26 cellular contexts compared by ENCODE assay signal in the genomic region with DNA sequence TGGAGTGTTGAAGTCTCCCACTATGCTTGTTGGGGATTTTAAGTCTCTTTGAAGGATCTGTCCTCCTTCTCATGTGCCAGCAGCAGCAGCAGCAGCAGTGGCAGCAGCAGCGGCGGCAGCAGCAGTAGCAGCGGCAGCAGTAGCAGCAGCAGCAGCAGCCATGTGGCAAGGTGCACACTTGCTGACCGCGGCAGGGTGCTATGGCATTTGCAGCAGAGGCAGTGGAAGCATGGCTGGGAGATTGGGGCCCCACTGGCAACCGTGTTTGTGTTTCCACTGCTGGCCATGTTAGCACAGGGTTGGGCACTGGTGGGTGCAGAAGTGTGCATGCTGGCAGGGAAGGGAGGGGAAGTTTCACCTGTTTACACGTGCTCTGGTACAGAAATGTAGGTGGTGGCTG.
DNase-seq lines count a peak whose midpoint lies in the region; ATAC-seq, FAIRE-seq and TF ChIP-seq lines count a peak whose summit lies in the region.
"Had no signal": no experiment of that assay in that cellular context is flagged by ENCODE, and none has a peak within 500 bp of the region (broad histone marks: within the 10 kb centered on the region; RNA-seq: fewer than 3 reads in every experiment).

No MANE protein-coding gene starts in this region.

- DNase-seq in H1 (ENCODE audit: low read depth in 1 of 2, low spot score in 2 of 2) (no peak), lower lobe of right lung (peak; percentile 28), spleen (peak; percentile 68), NCI-H510A treated with DMSO at 0.1 percent for 48 hours (lab: John Stamatoyannopoulos, UW) (no peak), EL (no peak)
- DNase-seq in activated effector memory CD4-positive, alpha-beta T cell treated with Interleukin-2 at 50 U/mL for 16 hours: no peak
- DNase-seq: 8988T; ACHN; BE2C; C1 segment of cervical spinal cord; CD4-positive, alpha-beta memory T cell; CD4-positive, CD25-positive, alpha-beta regulatory T cell; CD8-positive, alpha-beta memory T cell; COR-L47; DMS 273 treated with DMSO at 0.1 percent for 48 hours; DMS153; DMS53; DMS79; DND-41; GF-D8 had no signal

- no peak overlapping the region for H3K4ac ChIP-seq in H1 (replicated peaks; ENCODE audit: insufficient read length, low read depth, low read length)

- no peak for FAIRE-seq in H1 (lab: Jason Lieb, UNC)
- FAIRE-seq: A204.1, G401.6, GM12891, GM19239 had no signal

- POLR2A ChIA-PET in H1 (lab: Charles Lee; ENCODE audit: partially characterized antibody): no interaction called here

- H3K9ac ChIP-seq in H1 (replicated peaks in 1 of 4; ENCODE audit: extremely low read depth in 1 of 4, low read depth in 3 of 4, low read length in 3 of 4): no peak overlapping the region; a peak in 1 of 7 replicates
- H3K9ac ChIP-seq: BLaER1 had no signal

- H2BK15ac ChIP-seq in H1 (ENCODE audit: low read length): 0 out of 2 replicates have a peak overlapping the region, but pooled peaks have one; percentile 46

- H4K5ac ChIP-seq in H1 (ENCODE audit: insufficient read length, low read depth, low read length): no peak overlapping the region

- H3K4me3 ChIP-seq in H1 (ENCODE audit: extremely low read depth in 1 of 4, insufficient read depth in 2 of 4, low read depth in 3 of 4, low read length in 4 of 4) (no peak overlapping the region), lower lobe of right lung (no peak overlapping the region), spleen (no peak overlapping the region)
- H3K4me3 ChIP-seq: BLaER1 had no signal

- H3K23ac ChIP-seq in H1 (ENCODE audit: insufficient read length): no peak overlapping the region

- peak overlapping the region; percentile 60; the same call in 1 of the 2 replicates for H2BK12ac ChIP-seq in H1 (ENCODE audit: low read depth, low read length)

- H3K79me2 ChIP-seq in H1 (ENCODE audit: control insufficient read depth in 1 of 2, insufficient read depth in 2 of 2, low read length in 2 of 2): no peaks in the 10 kb centered on the region

- H3K27me3 ChIP-seq in H1 (replicated peaks in 1 of 4; ENCODE audit: control insufficient read depth in 3 of 4, extremely low read depth in 1 of 4, insufficient read depth in 3 of 4, low read length in 3 of 4) (no peaks in the 10 kb centered on the region), lower lobe of right lung (ENCODE audit: low read depth) (no peaks in the 10 kb centered on the region), spleen (replicated peaks in 1 of 7) (no peaks in the 10 kb centered on the region)
- H3K27me3 ChIP-seq: BE2C, BLaER1 had no signal

- H3K23me2 ChIP-seq in H1 (ENCODE audit: low read depth, low read length): no peaks in the 10 kb centered on the region

- H3K36me3 ChIP-seq in H1 (ENCODE audit: control insufficient read depth in 2 of 4, insufficient read depth in 4 of 4, low read length in 3 of 4) (no peaks in the 10 kb centered on the region), lower lobe of right lung (no peaks in the 10 kb centered on the region), spleen (no peaks in the 10 kb centered on the region)
- H3K36me3 ChIP-seq: BE2C, BLaER1 had no signal

- H4K20me1 ChIP-seq in H1 (replicated peaks in 1 of 2; ENCODE audit: control insufficient read depth in 1 of 2, insufficient read depth in 2 of 2, low read length in 2 of 2): no peaks in the 10 kb centered on the region
- H4K20me1 ChIP-seq: BLaER1 had no signal

- no peak overlapping the region for H2BK5ac ChIP-seq in H1 (ENCODE audit: low read depth, low read length)

- peak overlapping the region; percentile 13; the same call in 1 of the 2 replicates for H3K18ac ChIP-seq in H1 (ENCODE audit: extremely low read depth, low read length)

- peak overlapping the region; percentile 3 for H3K56ac ChIP-seq in H1 (replicated peaks; ENCODE audit: insufficient read length, low read depth, low read length)

- H3K4me1 ChIP-seq in H1 (replicated peaks in 1 of 4; ENCODE audit: control insufficient read depth in 3 of 4, insufficient read depth in 4 of 4, low read length in 3 of 4): peaks cover 0 to 10% (median 0%) of the 10 kb centered on the region in 4 experiments; a peak in 1 of 7 replicates
- H3K4me1 ChIP-seq in lower lobe of right lung: no peaks in the 10 kb centered on the region
- no peaks in the 10 kb centered on the region for H3K4me1 ChIP-seq in spleen
- H3K4me1 ChIP-seq: BE2C, BLaER1 had no signal

- peak overlapping the region; percentile 54 for H4K91ac ChIP-seq in H1 (replicated peaks; ENCODE audit: insufficient read length, low read length)

- H2BK20ac ChIP-seq in H1 (ENCODE audit: low read length): 0 out of 2 replicates have a peak overlapping the region, but pooled peaks have one; percentile 32

- peak overlapping the region; percentile 43 for H2BK120ac ChIP-seq in H1 (replicated peaks; ENCODE audit: low read depth, low read length)

- 96% methylated on average over 7 of the region's 7 CpGs; no CpG with 5 or more reads in 1 of the 2 experiments for WGBS in H1 (ENCODE audit: extremely low coverage in 1 of 2, insufficient coverage in 1 of 2, insufficient read length in 1 of 2, insufficient replicate concordance in 2 of 2, low coverage in 1 of 2, low lambda C conversion rate in 2 of 2, missing lambda C conversion rate in 1 of 2), 2 experiments
- 86 to 91% (median 90%) methylated on average over 4 to 7 of the region's 7 CpGs for WGBS in spleen, 5 donors

- TF ChIP-seq POLR2A in H1 (IDR thresholded peaks at IDR 0.05; ENCODE audit: control extremely low read depth in 1 of 2, low read depth in 2 of 2, low read length in 2 of 2) (no peak), spleen (IDR thresholded peaks at IDR 0.05) (no peak)

- H3K27ac ChIP-seq in H1 (ENCODE audit: low read depth, low read length) (no peak overlapping the region; the same call in 1 of the 2 replicates), lower lobe of right lung (no peak overlapping the region), spleen (no peak overlapping the region)
- H3K27ac ChIP-seq: BLaER1 had no signal

- no peak for TF ChIP-seq RAD21 in H1 (IDR thresholded peaks at IDR 0.05 in 1 of 2, conservative IDR thresholded peaks at IDR 0.05 in 1 of 2; ENCODE audit: low read depth in 2 of 2, low read length in 2 of 2)

- H2AFZ ChIP-seq in H1 (ENCODE audit: low read length): no peak overlapping the region

- no peak for TF ChIP-seq EP300 in H1 (IDR thresholded peaks at IDR 0.05; ENCODE audit: borderline replicate concordance in 1 of 2, low read depth in 2 of 2, low read length in 2 of 2)

- H3K4me2 ChIP-seq in H1 (ENCODE audit: insufficient read depth in 1 of 2, low read depth in 2 of 2, low read length in 2 of 2): no peak overlapping the region
- H3K4me2 ChIP-seq: BLaER1 had no signal

- TF ChIP-seq CTCF in H1 (IDR thresholded peaks at IDR 0.05; ENCODE audit: control extremely low read depth in 1 of 3, insufficient read depth in 1 of 3, low read depth in 1 of 3, low read length in 3 of 3) (no peak), lower lobe of right lung (IDR thresholded peaks at IDR 0.05) (no peak), spleen (IDR thresholded peaks at IDR 0.05 in 8 of 11, conservative IDR thresholded peaks at IDR 0.05 in 3 of 11) (no peak)

- no peak overlapping the region for H4K8ac ChIP-seq in H1 (ENCODE audit: extremely low read depth, insufficient read depth, low read length)

- no peaks in the 10 kb centered on the region for H3K79me1 ChIP-seq in H1 (ENCODE audit: low read depth, low read length)

- intact Hi-C loops in lower lobe of right lung (cut with DNase I): no loop called here
- intact Hi-C loops in spleen (cut with DNase I; ENCODE audit: low total_unique reads): no loop called here

- ATAC-seq in lower lobe of right lung: no peak
- ATAC-seq in HG03565 (IDR thresholded peaks at IDR 0.05; ENCODE audit: unreplicated experiment): no peak

- CTCF ChIA-PET in H1 (lab: Charles Lee; ENCODE audit: partially characterized antibody): interaction anchor here (0.8 kb wide), 1 partner anchor 13 kb away, joined by 3 read pairs; no protein-coding TSS in a partner anchor

- H2AK5ac ChIP-seq in H1 (ENCODE audit: low read depth, low read length): no peak overlapping the region

- H3K14ac ChIP-seq in H1 (ENCODE audit: insufficient read length): no peak overlapping the region

- H3K9me3 ChIP-seq in H1 (ENCODE audit: insufficient read depth in 2 of 2, low read depth in 1 of 2, low read length in 1 of 2): no peaks in the 10 kb centered on the region; a peak in 1 of 4 replicates
- H3K9me3 ChIP-seq in lower lobe of right lung: peaks cover 4% of the 10 kb centered on the region
- H3K9me3 ChIP-seq in spleen: peaks cover 0 to 28% (median 9%) of the 10 kb centered on the region in 8 donors
- H3K9me3 ChIP-seq: BE2C, BLaER1 had no signal

TF ChIP-seq in H1, 55 proteins besides CTCF, POLR2A, EP300 and RAD21:
- TF ChIP-seq BCL11A (IDR thresholded peaks at IDR 0.05; ENCODE audit: low read depth in 2 of 2, low read length in 2 of 2): no peak
- TF ChIP-seq, protein P1, sequence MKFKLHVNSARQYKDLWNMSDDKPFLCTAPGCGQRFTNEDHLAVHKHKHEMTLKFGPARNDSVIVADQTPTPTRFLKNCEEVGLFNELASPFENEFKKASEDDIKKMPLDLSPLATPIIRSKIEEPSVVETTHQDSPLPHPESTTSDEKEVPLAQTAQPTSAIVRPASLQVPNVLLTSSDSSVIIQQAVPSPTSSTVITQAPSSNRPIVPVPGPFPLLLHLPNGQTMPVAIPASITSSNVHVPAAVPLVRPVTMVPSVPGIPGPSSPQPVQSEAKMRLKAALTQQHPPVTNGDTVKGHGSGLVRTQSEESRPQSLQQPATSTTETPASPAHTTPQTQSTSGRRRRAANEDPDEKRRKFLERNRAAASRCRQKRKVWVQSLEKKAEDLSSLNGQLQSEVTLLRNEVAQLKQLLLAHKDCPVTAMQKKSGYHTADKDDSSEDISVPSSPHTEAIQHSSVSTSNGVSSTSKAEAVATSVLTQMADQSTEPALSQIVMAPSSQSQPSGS (IDR thresholded peaks at IDR 0.05; ENCODE audit: low read length): no peak
- TF ChIP-seq MAFK (IDR thresholded peaks at IDR 0.05; ENCODE audit: low read depth, low read length): no peak
- TF ChIP-seq SAP30 (IDR thresholded peaks at IDR 0.05; ENCODE audit: insufficient read depth, insufficient replicate concordance, low read length): no peak
- no peak for TF ChIP-seq HDAC2 (IDR thresholded peaks at IDR 0.05; ENCODE audit: borderline replicate concordance in 1 of 2, low read depth in 2 of 2, low read length in 2 of 2)
- no peak for TF ChIP-seq SIRT6 (IDR thresholded peaks at IDR 0.05; ENCODE audit: low read length)

Comparison
In these comparisons a context has a peak if more than half of its experiments do, and no peak if none do; other contexts are left out.
1. DNase-seq: peak in lower lobe of right lung (single experiment) and spleen (single experiment); none in H1 (0 of 2), activated effector memory CD4-positive, alpha-beta T cell treated with Interleukin-2 at 50 U/mL for 16 hours (single experiment), NCI-H510A treated with DMSO at 0.1 percent for 48 hours (single experiment) and EL (single experiment).